8 cellular contexts compared by ENCODE assay signal in genomic region chr3:149813367-149814281, GRCh38. TPM values are rescaled to one million over a fixed set of nuclear protein-coding genes. Genes with fewer than 3 reads are reported as not detected.
DNase-seq lines count a peak whose midpoint lies in the region; ATAC-seq and TF ChIP-seq lines count a peak whose summit lies in the region.

No MANE protein-coding gene starts in this region.

- peak overlapping the region; percentile 99 for H3K27ac Mint-ChIP-seq in Calu3 (ENCODE audit: unreplicated experiment)
- H3K27ac Mint-ChIP-seq in stimulated activated effector memory CD8-positive, alpha-beta T cell treated with anti-CD3 and anti-CD28 coated beads, Interleukin-12 subunit alpha, Interleukin-12 subunit beta, amount 100 ng/mL, for 72 hours, result peak overlapping the region; percentile 99

- H3K9me3 ChIP-seq in SK-N-MC (ENCODE audit: low read depth, low read length), result no peaks in the 10 kb centered on the region

- H3K4me1 Mint-ChIP-seq in Calu3 (ENCODE audit: low read depth, unreplicated experiment), result peaks cover 61% of the 10 kb centered on the region
- peaks cover 53% of the 10 kb centered on the region for H3K4me1 Mint-ChIP-seq in stimulated activated effector memory CD8-positive, alpha-beta T cell treated with anti-CD3 and anti-CD28 coated beads, Interleukin-12 subunit alpha, Interleukin-12 subunit beta, amount 100 ng/mL, for 72 hours

- intact Hi-C loops in Calu3 (cut with micrococcal nuclease; ENCODE audit: unreplicated experiment), result no loop called here

- H3K9me3 Mint-ChIP-seq in Calu3 (ENCODE audit: low read depth, unreplicated experiment), result no peaks in the 10 kb centered on the region
- H3K9me3 Mint-ChIP-seq in stimulated activated effector memory CD8-positive, alpha-beta T cell treated with anti-CD3 and anti-CD28 coated beads, Interleukin-12 subunit alpha, Interleukin-12 subunit beta, amount 100 ng/mL, for 72 hours, result no peaks in the 10 kb centered on the region

- ATAC-seq in GM19438 (IDR thresholded peaks at IDR 0.05; ENCODE audit: low read depth, unreplicated experiment) (peak; percentile 24), HG03460 (IDR thresholded peaks at IDR 0.05; ENCODE audit: unreplicated experiment) (peak; percentile 17)
- peak; percentile 33 for ATAC-seq in stimulated activated effector memory CD8-positive, alpha-beta T cell treated with anti-CD3 and anti-CD28 coated beads, Interleukin-12 subunit alpha, Interleukin-12 subunit beta, amount 100 ng/mL, for 72 hours

- CTCF ChIA-PET in Calu3 (lab: Charles Lee), result interaction anchor here (0.6 to 1.8 kb wide), 6 partner anchors 8 to 304 kb away, joined by 3 to 5 read pairs (median 3); no protein-coding TSS in a partner anchor

- peak overlapping the region; percentile 93 for H3K4me3 Mint-ChIP-seq in Calu3 (ENCODE audit: low read depth, unreplicated experiment)
- H3K4me3 Mint-ChIP-seq in stimulated activated effector memory CD8-positive, alpha-beta T cell treated with anti-CD3 and anti-CD28 coated beads, Interleukin-12 subunit alpha, Interleukin-12 subunit beta, amount 100 ng/mL, for 72 hours, result peak overlapping the region; percentile 96

- TF ChIP-seq CTCF in Calu3 (IDR thresholded peaks at IDR 0.05; ENCODE audit: unreplicated experiment) (no peak), choroid plexus epithelial cell (conservative IDR thresholded peaks at IDR 0.05; ENCODE audit: low read depth, low read length) (no peak)

- no peaks in the 10 kb centered on the region; the same call in 1 of the 2 replicates for H3K36me3 ChIP-seq in SK-N-MC (ENCODE audit: insufficient read depth, low read length)

- DNase-seq in Calu3, result peak; percentile 52
- no peak for DNase-seq in SK-N-MC (ENCODE audit: low read depth, low spot score)
- peak; percentile 48 for DNase-seq in choroid plexus epithelial cell (ENCODE audit: low read depth)
- DNase-seq in stimulated activated effector memory CD8-positive, alpha-beta T cell treated with anti-CD3 and anti-CD28 coated beads, Interleukin-12 subunit alpha, Interleukin-12 subunit beta, amount 100 ng/mL, for 72 hours (ENCODE audit: low spot score in 2 of 2), result peak; percentile 3 to 54
- no peak for DNase-seq in activated CD4-positive, CD25-positive, alpha-beta regulatory T cell (lab: John Stamatoyannopoulos, UW)

- peaks cover 35% of the 10 kb centered on the region for H3K36me3 Mint-ChIP-seq in Calu3 (ENCODE audit: insufficient read depth, unreplicated experiment)
- peaks cover 20% of the 10 kb centered on the region for H3K36me3 Mint-ChIP-seq in stimulated activated effector memory CD8-positive, alpha-beta T cell treated with anti-CD3 and anti-CD28 coated beads, Interleukin-12 subunit alpha, Interleukin-12 subunit beta, amount 100 ng/mL, for 72 hours

- peak overlapping the region; percentile 87 for H3K4me3 ChIP-seq in SK-N-MC
- H3K4me3 ChIP-seq in choroid plexus epithelial cell (ENCODE audit: low read depth, low read length), result peak overlapping the region; percentile 86

- H3K27me3 ChIP-seq in layer of hippocampus (ENCODE audit: control insufficient read depth, insufficient read depth, low read length), result no peaks in the 10 kb centered on the region

- BruUV-seq in Calu3 (replicated peaks; lab: Mats Ljungman, UMichigan), result TSS peak; percentile 26

- H3K27ac ChIP-seq in SK-N-MC (peak overlapping the region; percentile 32; the same call in 1 of the 2 replicates), layer of hippocampus (ENCODE audit: low read depth, low read length) (peak overlapping the region; percentile 98)

- peak overlapping the region; percentile 84 for H3K9ac ChIP-seq in SK-N-MC (ENCODE audit: insufficient read length)

- H3K27me3 Mint-ChIP-seq in Calu3 (ENCODE audit: unreplicated experiment), result no peaks in the 10 kb centered on the region

RNA-seq across cellular contexts. Expression of gene RNF13, which starts 0.6 kb away (rescaled TPM):
- 101 and 108 TPM in 2 replicates for total RNA-seq in Calu3 (2022)

RNA-seq across cellular contexts. Expression of gene ANKUB1, which starts 21.3 kb away (rescaled TPM):
- not detected in 2 replicates for total RNA-seq in Calu3 (2022)

Comparison
In these comparisons a context has a peak if more than half of its experiments do, and no peak if none do; other contexts are left out.
1. DNase-seq: peak in Calu3 (single experiment), choroid plexus epithelial cell (single experiment) and stimulated activated effector memory CD8-positive, alpha-beta T cell treated with anti-CD3 and anti-CD28 coated beads, Interleukin-12 subunit alpha, Interleukin-12 subunit beta, amount 100 ng/mL, for 72 hours (2 of 2); none in SK-N-MC (single experiment) and activated CD4-positive, CD25-positive, alpha-beta regulatory T cell (0 of 4).
2. Peak in every context shown above with its lines, with median percentiles within 50 percentile points of each other: ATAC-seq.